Comparison of ENCODE assay signal across 8 cellular contexts in genomic region chr15:31440216-31440615, GRCh38.
DNase-seq lines count a peak whose midpoint lies in the region; ATAC-seq and TF ChIP-seq lines count a peak whose summit lies in the region.
"Not testable (repeated sequence)": the region's sequence is repeated elsewhere in the genome, so short reads cannot be mapped to it uniquely, and the experiment has no call there.

No MANE protein-coding gene starts in this region.

- peak overlapping the region; percentile 79 for H3K27ac Mint-ChIP-seq in CD8-positive, alpha-beta T cell
- not testable (repeated sequence) for H3K27ac Mint-ChIP-seq in activated T-helper 17 cell treated with anti-CD3 and anti-CD28 coated beads, Interleukin-2, amount 50 U/mL, for 72 hours; progenitor cell of endocrine pancreas

- H3K4me1 ChIP-seq in CD8-positive, alpha-beta T cell (ENCODE audit: insufficient read depth, low read length) = peaks cover 61% of the 10 kb centered on the region
- H3K4me1 ChIP-seq in Peyer's patch (peaks cover 0 to 40% (median 25%) of the 10 kb centered on the region in 4 donors), gastroesophageal sphincter (peaks cover 0 to 35% (median 17%) of the 10 kb centered on the region in 3 donors), mesodermal cell (ENCODE audit: control insufficient read depth, insufficient read depth, low read length, poor library complexity, severe bottlenecking) (peaks cover 28% of the 10 kb centered on the region), thyroid gland (peaks cover 18 to 28% of the 10 kb centered on the region in 2 donors)

- 97% methylated on average over 7 to 17 of the region's 20 CpGs for WGBS in gastroesophageal sphincter (ENCODE audit: low coverage in 1 of 2), 2 donors
- WGBS in mesodermal cell (ENCODE audit: insufficient coverage in 2 of 2), 2 experiments = 93 to 94% methylated on average over 8 to 18 of the region's 20 CpGs
- 95 to 96% methylated on average over 19 of the region's 20 CpGs for WGBS in thyroid gland, 2 donors

- not testable (repeated sequence) for DNase-seq in CD8-positive, alpha-beta T cell; Peyer's patch; coronary artery (ENCODE audit: low spot score); progenitor cell of endocrine pancreas (ENCODE audit: low spot score, unreplicated experiment); thyroid gland

- TF ChIP-seq POLR2A in Peyer's patch (IDR thresholded peaks at IDR 0.05); gastroesophageal sphincter (IDR thresholded peaks at IDR 0.05); thyroid gland (IDR thresholded peaks at IDR 0.05): not testable (repeated sequence)

- peaks cover 67% of the 10 kb centered on the region for H3K4me1 Mint-ChIP-seq in CD8-positive, alpha-beta T cell (ENCODE audit: low read depth)
- peaks cover 52% of the 10 kb centered on the region for H3K4me1 Mint-ChIP-seq in activated T-helper 17 cell treated with anti-CD3 and anti-CD28 coated beads, Interleukin-2, amount 50 U/mL, for 72 hours
- not testable (repeated sequence) for H3K4me1 Mint-ChIP-seq in progenitor cell of endocrine pancreas (ENCODE audit: low read depth)

- peak overlapping the region; percentile 64 for H3K4me3 Mint-ChIP-seq in CD8-positive, alpha-beta T cell
- peak overlapping the region; percentile 74 for H3K4me3 Mint-ChIP-seq in activated T-helper 17 cell treated with anti-CD3 and anti-CD28 coated beads, Interleukin-2, amount 50 U/mL, for 72 hours
- H3K4me3 Mint-ChIP-seq in progenitor cell of endocrine pancreas (ENCODE audit: low read depth) = peak overlapping the region; percentile 62

- H3K9me3 ChIP-seq in CD8-positive, alpha-beta T cell (ENCODE audit: low read length); Peyer's patch; gastroesophageal sphincter; mesodermal cell (ENCODE audit: control insufficient read depth, low read length); thyroid gland: not testable (repeated sequence)

- not testable (repeated sequence) for ATAC-seq in CD8-positive, alpha-beta T cell; activated T-helper 17 cell treated with anti-CD3 and anti-CD28 coated beads, Interleukin-2, amount 50 U/mL, for 72 hours (replicated peaks); gastroesophageal sphincter

- H3K27me3 ChIP-seq in CD8-positive, alpha-beta T cell (ENCODE audit: insufficient read depth, low read length); Peyer's patch; gastroesophageal sphincter; thyroid gland: not testable (repeated sequence)

- peak overlapping the region; percentile 57 for H3K4me3 ChIP-seq in CD8-positive, alpha-beta T cell (ENCODE audit: low read depth, low read length)
- H3K4me3 ChIP-seq in Peyer's patch (peak overlapping the region in 3 of 4 donors; percentile 59 to 69 (median 64)), coronary artery (peak overlapping the region; percentile 82), gastroesophageal sphincter (peak overlapping the region in 1 of 2 donors; percentile 73), mesodermal cell (ENCODE audit: extremely low read depth, insufficient read depth, low read length, poor library complexity, severe bottlenecking) (peak overlapping the region; percentile 18), thyroid gland (replicated peaks in 1 of 3) (peak overlapping the region in 1 of 3 donors; percentile 53)

- H3K36me3 Mint-ChIP-seq in CD8-positive, alpha-beta T cell; activated T-helper 17 cell treated with anti-CD3 and anti-CD28 coated beads, Interleukin-2, amount 50 U/mL, for 72 hours (ENCODE audit: low read depth); progenitor cell of endocrine pancreas (ENCODE audit: insufficient read depth): not testable (repeated sequence)

- CTCF ChIA-PET in CD8-positive, alpha-beta T cell (lab: Charles Lee) = interaction anchor here (1.0 to 9.0 kb wide), 10 partner anchors 27 to 240 kb away, joined by 3 to 149 read pairs (median 4); no protein-coding TSS in a partner anchor

- not testable (repeated sequence) for H3K27ac ChIP-seq in CD8-positive, alpha-beta T cell (ENCODE audit: low read depth, low read length); mesodermal cell (ENCODE audit: low read depth, low read length, severe bottlenecking)
- peak overlapping the region; percentile 66 to 83 (median 81) for H3K27ac ChIP-seq in Peyer's patch
- H3K27ac ChIP-seq in coronary artery = peak overlapping the region; percentile 64 to 84
- peak overlapping the region in 3 of 4 donors; percentile 79 to 86 (median 82) for H3K27ac ChIP-seq in gastroesophageal sphincter
- H3K27ac ChIP-seq in thyroid gland = peak overlapping the region in 2 of 3 donors; percentile 53 to 71

- H3K27me3 Mint-ChIP-seq in CD8-positive, alpha-beta T cell (ENCODE audit: low read depth); activated T-helper 17 cell treated with anti-CD3 and anti-CD28 coated beads, Interleukin-2, amount 50 U/mL, for 72 hours: not testable (repeated sequence)
- H3K27me3 Mint-ChIP-seq in progenitor cell of endocrine pancreas = peaks cover 38% of the 10 kb centered on the region

- H3K36me3 ChIP-seq in CD8-positive, alpha-beta T cell (ENCODE audit: insufficient read depth, low read length); Peyer's patch; gastroesophageal sphincter; mesodermal cell (ENCODE audit: control insufficient read depth, insufficient read depth, low read length); thyroid gland: not testable (repeated sequence)

- TF ChIP-seq EP300 in gastroesophageal sphincter (IDR thresholded peaks at IDR 0.05) = not testable (repeated sequence)

- POLR2A ChIA-PET in CD8-positive, alpha-beta T cell (lab: Charles Lee) = interaction anchor here (0.7 to 3.5 kb wide), 9 partner anchors 29 to 114 kb away, joined by 3 to 18 read pairs (median 4); partner anchors contain the start of gene KLF13

- TF ChIP-seq CTCF in CD8-positive, alpha-beta T cell (IDR thresholded peaks at IDR 0.05); Peyer's patch (IDR thresholded peaks at IDR 0.05); coronary artery (IDR thresholded peaks at IDR 0.05); gastroesophageal sphincter (IDR thresholded peaks at IDR 0.05); progenitor cell of endocrine pancreas (IDR thresholded peaks at IDR 0.05; ENCODE audit: unreplicated experiment); thyroid gland (IDR thresholded peaks at IDR 0.05): not testable (repeated sequence)

- intact Hi-C loops in CD8-positive, alpha-beta T cell (cut with DNase I, micrococcal nuclease); thyroid gland (cut with DNase I): not testable (repeated sequence)

- H3K9me3 Mint-ChIP-seq in CD8-positive, alpha-beta T cell; activated T-helper 17 cell treated with anti-CD3 and anti-CD28 coated beads, Interleukin-2, amount 50 U/mL, for 72 hours; progenitor cell of endocrine pancreas (ENCODE audit: low read depth): not testable (repeated sequence)
